ENCODE assay signal across 1 cellular context in genomic region chr5:147675168-147675567, GRCh38.
TF ChIP-seq lines count a peak whose summit lies in the region.

No MANE protein-coding gene starts in this region.

TF ChIP-seq in H1, 55 proteins besides CTCF, POLR2A, EP300 and RAD21 (continued from another document):
- TF ChIP-seq HDAC2 (IDR thresholded peaks at IDR 0.05; ENCODE audit: borderline replicate concordance in 1 of 2, low read depth in 2 of 2, low read length in 2 of 2): no peak
- TF ChIP-seq KDM1A (IDR thresholded peaks at IDR 0.05; ENCODE audit: borderline replicate concordance, low read length): no peak
- no peak for TF ChIP-seq E2F6 (IDR thresholded peaks at IDR 0.05)
- no peak for TF ChIP-seq EZH2 (IDR thresholded peaks at IDR 0.05; ENCODE audit: low read depth, low read length, severe bottlenecking)
